Comparison of ENCODE assay signal across 8 cellular contexts in genomic region chr16:28321700-28322411, GRCh38. TPM values are rescaled to one million over a fixed set of nuclear protein-coding genes. Genes with fewer than 3 reads are reported as not detected.
DNase-seq lines count a peak whose midpoint lies in the region; ATAC-seq and TF ChIP-seq lines count a peak whose summit lies in the region.

No MANE protein-coding gene starts in this region.

- TF ChIP-seq CTCF in heart left ventricle (IDR thresholded peaks at IDR 0.05) (peak; percentile 32 to 68 (median 48)), right atrium auricular region (IDR thresholded peaks at IDR 0.05) (peak in 1 of 2 donors; percentile 66), mammary epithelial cell (conservative IDR thresholded peaks at IDR 0.05 in 1 of 2, IDR thresholded peaks at IDR 0.05 in 1 of 2; ENCODE audit: extremely low read depth in 1 of 2, insufficient read depth in 1 of 2, low read depth in 1 of 2, low read length in 2 of 2) (peak; percentile 88 to 94)

- H4K8ac ChIP-seq in mesendoderm (ENCODE audit: low read depth, low read length) = no peak overlapping the region

- H3K56ac ChIP-seq in mesendoderm (ENCODE audit: low read length) = no peak overlapping the region

- H3K9me3 ChIP-seq in heart left ventricle = no peaks in the 10 kb centered on the region
- no peaks in the 10 kb centered on the region for H3K9me3 ChIP-seq in right atrium auricular region
- no peaks in the 10 kb centered on the region for H3K9me3 ChIP-seq in mammary epithelial cell (replicated peaks; ENCODE audit: insufficient read depth, low read length)

- no peaks in the 10 kb centered on the region for H3K79me1 ChIP-seq in mesendoderm (ENCODE audit: low read length)

- H2BK120ac ChIP-seq in mesendoderm (ENCODE audit: low read depth, low read length) = no peak overlapping the region

- no peak overlapping the region for H2BK15ac ChIP-seq in mesendoderm (replicated peaks; ENCODE audit: low read depth)

- no peak overlapping the region for H3K18ac ChIP-seq in mesendoderm (ENCODE audit: low read length)

- WGBS in heart left ventricle, 4 donors = 62 to 69% (median 66%) methylated on average over 13 to 20 of the region's 20 CpGs
- WGBS in mammary epithelial cell (ENCODE audit: low coverage, missing lambda C conversion rate) = 18% methylated on average over 17 of the region's 20 CpGs
- no CpG with 5 or more reads among the region's 20 CpGs for WGBS in mesendoderm (ENCODE audit: extremely low coverage, insufficient coverage, low lambda C conversion rate)

- no peak overlapping the region for H2BK5ac ChIP-seq in mesendoderm (ENCODE audit: low read length)

- BruUV-seq in mammary epithelial cell (replicated peaks; lab: Mats Ljungman, UMichigan) = no TSS peak

- H3K4ac ChIP-seq in mesendoderm (ENCODE audit: low read depth, low read length) = no peak overlapping the region

- no peaks in the 10 kb centered on the region for H4K20me1 ChIP-seq in mammary epithelial cell (ENCODE audit: insufficient read depth, low read length)

- ATAC-seq in heart left ventricle (peak in 3 of 4 donors; percentile 23 to 45 (median 25)), SK-N-SH treated with all-trans-retinoic acid at 6 μM for 48 hours (peak; percentile 86), GM18909 (IDR thresholded peaks at IDR 0.05; ENCODE audit: poor library complexity, unreplicated experiment) (no peak), HG02852 (IDR thresholded peaks at IDR 0.05; ENCODE audit: unreplicated experiment) (no peak)

- no peak overlapping the region for H3K27ac ChIP-seq in heart left ventricle
- H3K27ac ChIP-seq in right atrium auricular region = no peak overlapping the region
- H3K27ac ChIP-seq in mammary epithelial cell (ENCODE audit: insufficient read depth, low read depth, low read length) = no peak overlapping the region
- no peak overlapping the region for H3K27ac ChIP-seq in mesendoderm (ENCODE audit: low read depth, low read length)

- peaks cover 0 to 4% (median 0%) of the 10 kb centered on the region in 12 donors for H3K4me1 ChIP-seq in heart left ventricle
- H3K4me1 ChIP-seq in right atrium auricular region = no peaks in the 10 kb centered on the region
- peaks cover 10% of the 10 kb centered on the region for H3K4me1 ChIP-seq in mammary epithelial cell (ENCODE audit: insufficient read depth, low read length)
- no peaks in the 10 kb centered on the region for H3K4me1 ChIP-seq in mesendoderm (ENCODE audit: control insufficient read depth, low read depth, low read length)

- no peak overlapping the region for H2AK5ac ChIP-seq in mesendoderm (ENCODE audit: low read length)

- H3K4me3 ChIP-seq in heart left ventricle (no peak overlapping the region), right atrium auricular region (no peak overlapping the region), mammary epithelial cell (replicated peaks in 1 of 3; ENCODE audit: insufficient read depth in 1 of 3, low read depth in 2 of 3, low read length in 3 of 3) (no peak overlapping the region), mesendoderm (ENCODE audit: low read length) (no peak overlapping the region)

- H3K4me2 ChIP-seq in mammary epithelial cell (ENCODE audit: insufficient read depth, low read depth, low read length) (no peak overlapping the region), mesendoderm (ENCODE audit: low read length) (no peak overlapping the region)

- no peak overlapping the region for H3K9ac ChIP-seq in mammary epithelial cell (ENCODE audit: insufficient read depth, low read length)
- H3K9ac ChIP-seq in mesendoderm (ENCODE audit: low read length) = no peak overlapping the region

- no peak for TF ChIP-seq POLR2A in heart left ventricle (IDR thresholded peaks at IDR 0.05)

- dilution Hi-C loops in mammary epithelial cell (cut with HindIII; ENCODE audit: low sequenced_read_pairs) = no loop called here

- intact Hi-C loops in heart left ventricle (cut with DNase I) (no loop called here), mammary epithelial cell (cut with micrococcal nuclease) (loop anchor here (1.0 kb wide), 1 partner anchor 227 kb away; no protein-coding TSS in a partner anchor)

- H3K36me3 ChIP-seq in heart left ventricle (no peaks in the 10 kb centered on the region), right atrium auricular region (no peaks in the 10 kb centered on the region), mammary epithelial cell (ENCODE audit: insufficient read depth, low read length) (no peaks in the 10 kb centered on the region), mesendoderm (ENCODE audit: control insufficient read depth, insufficient read depth, low read length) (no peaks in the 10 kb centered on the region)

- in situ Hi-C loops in mammary epithelial cell (cut with MboI; ENCODE audit: low sequenced_read_pairs in 2 of 2) = no loop called here

- H2AFZ ChIP-seq in mammary epithelial cell (ENCODE audit: low read depth, low read length) = no peak overlapping the region

- DNase-seq in heart left ventricle (no peak), right atrium auricular region (ENCODE audit: low spot score) (no peak), mammary epithelial cell (peak; percentile 16), mesendoderm (peak; percentile 44), NCI-H1048 (lab: John Stamatoyannopoulos, UW) (no peak)

- no peaks in the 10 kb centered on the region for H3K27me3 ChIP-seq in heart left ventricle
- no peaks in the 10 kb centered on the region for H3K27me3 ChIP-seq in right atrium auricular region
- H3K27me3 ChIP-seq in mammary epithelial cell (ENCODE audit: insufficient read depth, low read length) = no peaks in the 10 kb centered on the region
- no peaks in the 10 kb centered on the region for H3K27me3 ChIP-seq in mesendoderm (ENCODE audit: insufficient read depth, low read length, poor library complexity)

- no peaks in the 10 kb centered on the region for H3K79me2 ChIP-seq in mammary epithelial cell (ENCODE audit: insufficient read depth, low read length)
- no peaks in the 10 kb centered on the region for H3K79me2 ChIP-seq in mesendoderm (ENCODE audit: control insufficient read depth, insufficient read depth, low read length)

- H4K5ac ChIP-seq in mesendoderm (ENCODE audit: low read length) = no peak overlapping the region

- CTCF ChIA-PET in mammary epithelial cell (lab: Charles Lee; ENCODE audit: low non-redundant PET) = no interaction called here

- H3K23ac ChIP-seq in mesendoderm (ENCODE audit: low read length) = no peak overlapping the region

TF ChIP-seq in SK-N-SH treated with all-trans-retinoic acid at 6 μM for 48 hours, 23 proteins besides CTCF, POLR2A, EP300 and RAD21:
- no peak for TF ChIP-seq ZNF8 (CRISPR knock-in tag; IDR thresholded peaks at IDR 0.05)
TF ChIP-seq in SK-N-SH treated with all-trans-retinoic acid at 6 μM for 48 hours: peak in this region for 0.

RNA-seq across cellular contexts. Expression of gene SBK1, which starts 29.5 kb away (rescaled TPM):
- total RNA-seq in heart left ventricle = 1 to 10 TPM in 8 of 9 donors, under 1 TPM in 1; 0.94 to 6.1 (median 2.4) TPM
- 1 to 10 TPM in 1 of 2 donors, under 1 TPM in 1; 0.69 to 2.9 TPM for polyA plus RNA-seq in heart left ventricle
- under 1 TPM; 0.47 to 0.52 TPM for total RNA-seq in right atrium auricular region
- total RNA-seq in mammary epithelial cell = under 1 TPM; 0.17 to 0.38 TPM
- 0.08 TPM for polyA plus RNA-seq in mammary epithelial cell
- polyA minus RNA-seq in mammary epithelial cell = not detected
- polyA plus RNA-seq in mesendoderm (2013, experiment 1 of 2) = 43.5 TPM
- 44.5 TPM for polyA plus RNA-seq in mesendoderm (2013, experiment 2 of 2)

RNA-seq across cellular contexts. Expression of gene NPIPB6, which starts 41.5 kb away (rescaled TPM):
- total RNA-seq in heart left ventricle = 1 to 10 TPM in 1 of 9 donors, under 1 TPM in 4, not detected in 4; 0.58 to 1.1 (median 0.72) TPM
- polyA plus RNA-seq in heart left ventricle = under 1 TPM; 0.10 to 0.42 TPM
- 1 to 10 TPM in 1 of 2 donors, not detected in 1; 1.1 TPM for total RNA-seq in right atrium auricular region
- total RNA-seq in mammary epithelial cell = under 1 TPM in 1 of 2 donors, not detected in 1; 0.26 TPM
- 0.25 TPM for polyA plus RNA-seq in mammary epithelial cell
- 2.7 TPM for polyA minus RNA-seq in mammary epithelial cell
- polyA plus RNA-seq in mesendoderm (2013, experiment 1 of 2) = 0.18 TPM
- polyA plus RNA-seq in mesendoderm (2013, experiment 2 of 2) = 0.13 TPM

Comparison
In these comparisons a context has a peak if more than half of its experiments do, and no peak if none do; other contexts are left out.
1. ATAC-seq: peak in heart left ventricle (3 of 4) and SK-N-SH treated with all-trans-retinoic acid at 6 μM for 48 hours (single experiment); none in GM18909 (single experiment) and HG02852 (single experiment).
2. DNase-seq: peak in mammary epithelial cell (single experiment) and mesendoderm (single experiment); none in heart left ventricle (0 of 5), right atrium auricular region (single experiment) and NCI-H1048 (single experiment).